In genomic region chr1:61230523-61230922, GRCh38 we compare ENCODE assay signal across 1 cellular context.
TF ChIP-seq lines count a peak whose summit lies in the region.

No MANE protein-coding gene starts in this region.

TF ChIP-seq in GM23338, 12 proteins besides CTCF, POLR2A, EP300 and RAD21 (continued from another document):
- no peak for TF ChIP-seq REST (IDR thresholded peaks at IDR 0.05; ENCODE audit: unreplicated experiment)
- no peak for TF ChIP-seq POLR2AphosphoS5 (IDR thresholded peaks at IDR 0.05; ENCODE audit: low read depth)
- no peak for TF ChIP-seq ETS1 (IDR thresholded peaks at IDR 0.05)
- no peak for TF ChIP-seq CREB1 (CRISPR knock-in tag; IDR thresholded peaks at IDR 0.05; ENCODE audit: low read depth)
- TF ChIP-seq EZH2phosphoT487 (IDR thresholded peaks at IDR 0.05; ENCODE audit: unreplicated experiment) = no peak
